23 cellular contexts compared by ENCODE assay signal in the genomic region with DNA sequence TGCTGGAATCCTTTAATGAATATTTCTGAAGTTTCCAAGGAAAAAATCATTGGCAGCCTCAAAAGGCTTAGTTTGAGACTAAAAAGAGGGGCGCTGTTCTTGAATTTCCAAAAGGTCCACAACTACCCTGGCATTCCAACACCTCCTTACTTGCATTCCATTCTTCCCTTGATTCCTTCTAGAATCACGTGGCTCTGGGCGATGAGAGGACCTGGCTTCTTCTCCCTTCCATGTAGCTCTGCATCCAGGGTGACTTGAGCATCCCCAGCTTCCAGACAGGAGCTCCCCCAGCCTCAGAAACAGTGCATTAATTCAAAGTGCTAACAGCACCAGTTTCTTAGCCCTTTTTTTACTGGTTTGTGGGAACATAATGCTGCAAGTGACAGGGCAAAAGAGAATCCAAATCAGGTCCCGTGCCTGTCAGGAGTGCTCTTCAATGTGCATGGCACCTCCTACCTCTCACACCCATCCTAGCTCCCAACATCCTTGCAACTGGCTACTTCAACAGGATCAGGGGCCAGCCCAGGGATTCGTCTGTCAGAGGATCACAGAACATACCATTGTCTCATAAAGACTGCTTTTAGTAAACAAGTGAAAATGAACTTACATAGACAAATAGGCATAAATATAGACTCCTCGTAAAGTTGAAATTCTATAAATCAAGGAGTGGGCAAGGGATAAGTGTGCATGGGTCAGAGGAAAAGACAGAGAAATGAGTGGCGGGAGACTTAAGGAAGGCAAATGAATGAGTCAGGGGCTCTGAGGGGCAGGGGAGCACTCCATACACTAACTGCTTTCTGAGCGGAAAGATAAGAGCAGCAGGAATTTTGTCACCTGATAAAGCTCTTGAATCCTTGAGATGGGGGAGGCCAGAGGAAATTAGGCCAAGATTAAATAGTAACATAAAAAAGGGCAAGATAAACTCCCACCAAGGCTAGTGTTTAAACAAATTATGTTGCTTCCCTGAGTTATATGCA.
"Had no signal": no experiment of that assay in that cellular context is flagged by ENCODE, and none has a peak within 500 bp of the region (broad histone marks: within the 10 kb centered on the region; RNA-seq: fewer than 3 reads in every experiment).

No MANE protein-coding gene starts in this region.

- H3K9me3 ChIP-seq: body of pancreas, gastrocnemius medialis, lower lobe of right lung, tibial nerve, vagina had no signal

- H3K4me3 ChIP-seq: body of pancreas, dorsolateral prefrontal cortex, gastrocnemius medialis, lower lobe of right lung, tibial nerve, vagina had no signal

- H3K4me3 Mint-ChIP-seq: activated T-cell treated with anti-CD3 and anti-CD28 coated beads, Interleukin-2, amount 50 U/mL, for 24 hours; mesothelial cell of epicardium; nephron; stimulated activated naive CD8-positive, alpha-beta T cell treated with anti-CD3 and anti-CD28 coated beads, Interleukin-15, Interleukin-2, amounts not matched to agents 100 ng/mL and 50 ng/mL, for 24 hours had no signal

- H3K27me3 ChIP-seq: body of pancreas, gastrocnemius medialis, tibial nerve, vagina had no signal

- ATAC-seq: body of pancreas, gastrocnemius medialis, lower lobe of right lung had no signal

- H3K36me3 ChIP-seq: gastrocnemius medialis, lower lobe of right lung, tibial nerve, vagina, WERI-Rb-1 had no signal

- H3K27ac Mint-ChIP-seq: activated T-cell treated with anti-CD3 and anti-CD28 coated beads, Interleukin-2, amount 50 U/mL, for 24 hours; activated T-helper 2 cell treated with anti-CD3 and anti-CD28 coated beads, Interferon-gamma antibody, Interleukin-2, Interleukin-4, amounts not matched to agents 10 μg/mL and 5 μg/mL and 100 μg/mL, durations not matched to agents 14 hours and 24 hours and 36 hours; mesothelial cell of epicardium; progenitor cell of endocrine pancreas; stimulated activated naive CD8-positive, alpha-beta T cell treated with anti-CD3 and anti-CD28 coated beads, Interleukin-15, Interleukin-2, amounts not matched to agents 100 ng/mL and 50 ng/mL, for 24 hours had no signal

- H3K27ac ChIP-seq: body of pancreas, dorsolateral prefrontal cortex, gastrocnemius medialis, lower lobe of right lung, tibial nerve, vagina, WERI-Rb-1 had no signal

- H3K4me1 ChIP-seq: body of pancreas, gastrocnemius medialis, lower lobe of right lung, tibial nerve, vagina had no signal

- DNase-seq: activated CD4-positive, alpha-beta T cell treated with anti-CD3 and anti-CD28 coated beads for 1 hour; activated CD4-positive, alpha-beta T cell treated with anti-CD3 and anti-CD28 coated beads, Interleukin-2, amount 50 U/mL, for 4 hours; activated naive CD4-positive, alpha-beta T cell treated with Interleukin-2 at 50 U/mL for 16 hours; activated T-cell treated with anti-CD3 and anti-CD28 coated beads, Interleukin-2, amount 50 U/mL, for 24 hours; body of pancreas; caudate nucleus; dorsolateral prefrontal cortex; erythroblast; gastrocnemius medialis; head of caudate nucleus; left cardiac atrium; lower lobe of right lung; nucleus accumbens; T-helper 1 cell; T1000; WERI-Rb-1 had no signal
